34 cellular contexts compared by ENCODE assay signal in the genomic region with DNA sequence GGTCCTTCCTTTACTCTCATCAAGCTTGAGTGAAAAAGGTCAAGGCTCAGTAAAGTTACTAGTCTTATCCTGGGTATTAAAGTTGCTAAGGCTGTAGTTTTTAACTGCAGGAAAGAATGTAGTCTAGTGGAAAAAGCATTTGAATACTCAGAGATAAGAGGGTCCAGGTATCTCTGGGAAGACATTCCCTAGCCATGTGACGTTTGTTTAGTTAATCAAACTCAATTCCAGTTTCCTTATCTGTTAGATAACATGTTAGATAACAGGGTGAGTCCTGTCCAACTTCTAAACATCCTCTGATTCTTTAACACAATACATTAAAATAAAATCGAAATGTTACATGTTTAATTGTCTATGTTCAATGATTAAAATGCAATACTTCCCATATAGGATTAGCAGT.
"Had no signal": no experiment of that assay in that cellular context is flagged by ENCODE, and none has a peak within 500 bp of the region (broad histone marks: within the 10 kb centered on the region; RNA-seq: fewer than 3 reads in every experiment).

No MANE protein-coding gene starts in this region.

- DNase-seq: activated B cell treated with CpG ODN at 0.5 μM for 24 hours; activated CD4-positive, alpha-beta memory T cell treated with anti-CD3 and anti-CD28 coated beads for 36 hours; activated CD4-positive, alpha-beta T cell treated with anti-CD3 and anti-CD28 coated beads for 48 hours; activated CD4-positive, alpha-beta T cell treated with anti-CD3 and anti-CD28 coated beads, Interleukin-2, amount 50 U/mL, for 1 hour; activated CD8-positive, alpha-beta memory T cell treated with anti-CD3 and anti-CD28 coated beads, Interleukin-2, amount 10 ng/mL, durations not matched to agents 7 days and 5 days; activated CD8-positive, alpha-beta memory T cell treated with anti-CD3 and anti-CD28 coated beads, Interleukin-2, amount 50 U/mL, for 4 hours; activated CD8-positive, alpha-beta T cell treated with anti-CD3 and anti-CD28 coated beads, Interleukin-2, amount 10 ng/mL, durations not matched to agents 7 days and 5 days; activated gamma-delta T cell; activated naive CD4-positive, alpha-beta T cell; activated naive CD4-positive, alpha-beta T cell treated with anti-CD3 and anti-CD28 coated beads, Interleukin-2, amount 10 ng/mL, durations not matched to agents 7 days and 5 days; activated naive CD8-positive, alpha-beta T cell treated with anti-CD3 and anti-CD28 coated beads, Interleukin-2, amount 10 ng/mL, durations not matched to agents 7 days and 5 days; activated T-cell treated with anti-CD3 and anti-CD28 coated beads, Interleukin-2, amount 50 U/mL, for 1 hour; activated T-cell treated with anti-CD3 and anti-CD28 coated beads, Interleukin-2, amount 50 U/mL, for 48 hours; brain microvascular endothelial cell; dorsolateral prefrontal cortex; effector memory CD4-positive, alpha-beta T cell; erythroblast; foreskin keratinocyte; gastrocnemius medialis; glutamatergic neuron; heart left ventricle; T-helper 1 cell; T-helper 17 cell; T1000; WERI-Rb-1 had no signal

- H3K4me1 ChIP-seq: ascending aorta, esophagus muscularis mucosa, foreskin keratinocyte, gastrocnemius medialis, heart left ventricle had no signal

- H3K4me3 ChIP-seq: ascending aorta, coronary artery, dorsolateral prefrontal cortex, esophagus muscularis mucosa, gastrocnemius medialis, heart left ventricle had no signal

- H3K4me1 Mint-ChIP-seq: activated B cell treated with CpG ODN at 0.5 μM for 24 hours; activated CD8-positive, alpha-beta memory T cell treated with anti-CD3 and anti-CD28 coated beads, Interleukin-2, amount 10 ng/mL, durations not matched to agents 7 days and 5 days; activated naive CD4-positive, alpha-beta T cell treated with anti-CD3 and anti-CD28 coated beads, Interleukin-2, amount 10 ng/mL, durations not matched to agents 7 days and 5 days; activated naive CD8-positive, alpha-beta T cell treated with anti-CD3 and anti-CD28 coated beads, Interleukin-2, amount 10 ng/mL, durations not matched to agents 7 days and 5 days; central memory CD8-positive, alpha-beta T cell; T-helper 17 cell had no signal

- H3K9me3 ChIP-seq: ascending aorta, esophagus muscularis mucosa, gastrocnemius medialis had no signal

- H3K27me3 Mint-ChIP-seq: activated B cell treated with CpG ODN at 0.5 μM for 24 hours; activated CD4-positive, alpha-beta memory T cell treated with anti-CD3 and anti-CD28 coated beads for 36 hours; activated CD8-positive, alpha-beta memory T cell treated with anti-CD3 and anti-CD28 coated beads, Interleukin-2, amount 10 ng/mL, durations not matched to agents 7 days and 5 days; activated naive CD4-positive, alpha-beta T cell treated with anti-CD3 and anti-CD28 coated beads, Interleukin-2, amount 10 ng/mL, durations not matched to agents 7 days and 5 days; activated naive CD8-positive, alpha-beta T cell treated with anti-CD3 and anti-CD28 coated beads, Interleukin-2, amount 10 ng/mL, durations not matched to agents 7 days and 5 days; central memory CD8-positive, alpha-beta T cell; dendritic cell treated with granulocyte-macrophage colony-stimulating factor and Interleukin-4, amounts not matched to agents 40 ng/mL and 50 ng/mL, for 4 days; T-helper 17 cell had no signal

- H3K36me3 Mint-ChIP-seq: activated CD4-positive, alpha-beta memory T cell treated with anti-CD3 and anti-CD28 coated beads for 36 hours; activated CD8-positive, alpha-beta memory T cell treated with anti-CD3 and anti-CD28 coated beads, Interleukin-2, amount 10 ng/mL, durations not matched to agents 7 days and 5 days; activated naive CD4-positive, alpha-beta T cell treated with anti-CD3 and anti-CD28 coated beads, Interleukin-2, amount 10 ng/mL, durations not matched to agents 7 days and 5 days; activated naive CD4-positive, alpha-beta T cell treated with anti-CD3 and anti-CD28 coated beads, Interleukin-2, amount 50 U/mL, for 72 hours; activated naive CD8-positive, alpha-beta T cell treated with anti-CD3 and anti-CD28 coated beads, Interleukin-2, amount 10 ng/mL, durations not matched to agents 7 days and 5 days had no signal

- H3K27ac ChIP-seq: ascending aorta, brain microvascular endothelial cell, coronary artery, dorsolateral prefrontal cortex, esophagus muscularis mucosa, foreskin keratinocyte, gastrocnemius medialis, heart left ventricle, WERI-Rb-1 had no signal

- H3K27ac Mint-ChIP-seq: activated B cell treated with CpG ODN at 0.5 μM for 24 hours; activated CD4-positive, alpha-beta memory T cell treated with anti-CD3 and anti-CD28 coated beads for 36 hours; activated CD8-positive, alpha-beta memory T cell treated with anti-CD3 and anti-CD28 coated beads, Interleukin-2, amount 10 ng/mL, durations not matched to agents 7 days and 5 days; activated CD8-positive, alpha-beta T cell treated with anti-CD3 and anti-CD28 coated beads, Interleukin-2, amount 10 ng/mL, durations not matched to agents 7 days and 5 days; activated naive CD4-positive, alpha-beta T cell treated with anti-CD3 and anti-CD28 coated beads, Interleukin-2, amount 10 ng/mL, durations not matched to agents 7 days and 5 days; activated naive CD4-positive, alpha-beta T cell treated with anti-CD3 and anti-CD28 coated beads, Interleukin-2, amount 50 U/mL, for 72 hours; activated naive CD8-positive, alpha-beta T cell treated with anti-CD3 and anti-CD28 coated beads, Interleukin-2, amount 10 ng/mL, durations not matched to agents 7 days and 5 days; activated T-helper 1 cell treated with anti-CD3 and anti-CD28 coated beads, Interleukin-12 subunit alpha, Interleukin-12 subunit beta, Interleukin-2, Interleukin-4 antibody, amounts not matched to agents 30 ng/mL and 10 ng/mL and 1 ng/mL, durations not matched to agents 14 hours and 24 hours and 36 hours; activated T-helper 2 cell treated with anti-CD3 and anti-CD28 coated beads, Interferon-gamma antibody, Interleukin-2, Interleukin-4, amounts not matched to agents 10 μg/mL and 5 μg/mL and 100 μg/mL, durations not matched to agents 14 hours and 24 hours and 36 hours; dendritic cell treated with granulocyte-macrophage colony-stimulating factor and Interleukin-4, amounts not matched to agents 40 ng/mL and 50 ng/mL, for 4 days; T-helper 17 cell; T-helper 2 cell treated with Interferon-gamma antibody and Interleukin-4, amounts not matched to agents 5 μg/mL and 100 μg/mL, for 36 hours had no signal

- H3K36me3 ChIP-seq: ascending aorta, brain microvascular endothelial cell, esophagus muscularis mucosa, gastrocnemius medialis, heart left ventricle, WERI-Rb-1 had no signal

- H3K4me3 Mint-ChIP-seq: activated B cell treated with CpG ODN at 0.5 μM for 24 hours; activated CD4-positive, alpha-beta memory T cell treated with anti-CD3 and anti-CD28 coated beads for 36 hours; activated CD8-positive, alpha-beta memory T cell treated with anti-CD3 and anti-CD28 coated beads, Interleukin-2, amount 10 ng/mL, durations not matched to agents 7 days and 5 days; activated CD8-positive, alpha-beta T cell treated with anti-CD3 and anti-CD28 coated beads, Interleukin-2, amount 10 ng/mL, durations not matched to agents 7 days and 5 days; activated naive CD4-positive, alpha-beta T cell treated with anti-CD3 and anti-CD28 coated beads, Interleukin-2, amount 10 ng/mL, durations not matched to agents 7 days and 5 days; activated naive CD8-positive, alpha-beta T cell treated with anti-CD3 and anti-CD28 coated beads, Interleukin-2, amount 10 ng/mL, durations not matched to agents 7 days and 5 days; activated T-helper 1 cell treated with anti-CD3 and anti-CD28 coated beads, Interleukin-12 subunit alpha, Interleukin-12 subunit beta, Interleukin-2, Interleukin-4 antibody, amounts not matched to agents 30 ng/mL and 10 ng/mL and 1 ng/mL, durations not matched to agents 14 hours and 24 hours and 36 hours; central memory CD8-positive, alpha-beta T cell; dendritic cell treated with granulocyte-macrophage colony-stimulating factor and Interleukin-4, amounts not matched to agents 40 ng/mL and 50 ng/mL, for 4 days; T-helper 17 cell; T-helper 2 cell treated with Interferon-gamma antibody and Interleukin-4, amounts not matched to agents 5 μg/mL and 100 μg/mL, for 36 hours had no signal

- H3K27me3 ChIP-seq: ascending aorta, brain microvascular endothelial cell, dorsolateral prefrontal cortex, esophagus muscularis mucosa, foreskin keratinocyte, gastrocnemius medialis, heart left ventricle had no signal
